ENCODE assay signal across 8 cellular contexts in the genomic region with DNA sequence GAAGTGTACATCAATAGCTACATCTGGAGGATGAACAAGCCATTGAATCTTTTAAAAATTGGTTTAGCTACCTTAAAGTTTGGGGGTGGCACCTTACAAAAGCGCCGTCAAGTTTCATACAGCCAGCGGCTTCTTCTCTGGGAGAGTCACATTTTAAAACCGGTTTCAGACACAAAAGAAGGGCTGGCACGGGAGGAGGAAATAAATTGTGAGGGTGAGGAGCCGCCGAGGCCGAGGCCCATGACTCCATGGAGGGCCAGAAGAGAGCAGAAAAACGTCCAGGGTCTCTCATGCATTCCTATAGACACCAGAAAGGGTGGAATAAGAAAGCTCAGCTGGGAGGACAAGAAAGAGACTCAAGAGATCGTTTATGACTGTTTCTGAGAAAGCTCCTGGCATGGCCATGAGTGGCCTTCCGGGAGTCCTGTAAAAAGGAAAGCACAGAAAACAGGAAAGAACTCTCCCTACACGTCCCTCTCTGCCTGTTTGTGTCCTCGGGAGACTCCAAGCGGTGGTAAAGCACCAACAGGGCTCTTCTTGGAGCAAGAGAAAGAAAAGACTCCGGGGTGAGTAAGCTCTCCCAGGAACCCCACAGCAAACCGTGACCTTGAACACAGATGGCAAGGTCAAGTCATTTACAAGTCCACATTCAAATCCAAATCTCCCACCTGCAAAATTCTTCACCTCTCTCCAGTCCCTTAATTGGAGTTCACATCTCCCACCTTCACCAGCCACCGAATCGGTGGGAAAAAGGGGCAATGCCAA. TPM values are rescaled to one million over a fixed set of nuclear protein-coding genes. Genes with fewer than 3 reads are reported as not detected.
DNase-seq lines count a peak whose midpoint lies in the region; ATAC-seq and TF ChIP-seq lines count a peak whose summit lies in the region.

No MANE protein-coding gene starts in this region.

- H3K27ac ChIP-seq in HL-60 (replicated peaks) = peak overlapping the region; percentile 86

- TF ChIP-seq CTCF in HL-60 (IDR thresholded peaks at IDR 0.05; ENCODE audit: insufficient read depth, low read length) (no peak), WI38 (IDR thresholded peaks at IDR 0.05; ENCODE audit: low read depth, low read length) (peak; percentile 44), GM13976 (IDR thresholded peaks at IDR 0.05; ENCODE audit: borderline replicate concordance, control extremely low read depth, extremely low read depth, insufficient read depth, missing control alignments) (no peak)

- no peak for ATAC-seq in GM19328 (IDR thresholded peaks at IDR 0.05; ENCODE audit: unreplicated experiment)

- no peaks in the 10 kb centered on the region for H3K27me3 ChIP-seq in HL-60 (ENCODE audit: insufficient read depth, poor library complexity, severe bottlenecking)

- H3K4me3 ChIP-seq in HL-60 (replicated peaks; ENCODE audit: insufficient read depth, low read length) = peak overlapping the region; percentile 80
- peak overlapping the region; percentile 70 for H3K4me3 ChIP-seq in WI38 (ENCODE audit: low read depth, low read length)

- DNase-seq in CD1c-positive myeloid dendritic cell (ENCODE audit: extremely low spot score) (peak; percentile 63), HL-60 (ENCODE audit: low read depth in 1 of 2, low spot score in 1 of 2) (peak; percentile 58), fibroblast of gingiva (ENCODE audit: low read depth) (peak; percentile 84), myocyte (ENCODE audit: low read depth) (peak; percentile 83), GM13976 (ENCODE audit: low spot score) (no peak)
- DNase-seq in central memory CD4-positive, alpha-beta T cell = no peak

- in situ Hi-C loops in GM13976 (cut with MboI; ENCODE audit: low sequenced_read_pairs, unreplicated experiment) = no loop called here

RNA-seq across cellular contexts. Expression of a gene that starts 1.8 kb away (rescaled TPM):
- total RNA-seq in myocyte = 6.5 and 7.6 TPM in 2 replicates
- polyA plus RNA-seq in myocyte (2012) = 2.3 TPM

RNA-seq across cellular contexts. Expression of a gene that starts 13.7 kb away (rescaled TPM):
- total RNA-seq in myocyte = 1.3 and 1.8 TPM in 2 replicates
- polyA plus RNA-seq in myocyte (2012) = 0.64 TPM

RNA-seq across cellular contexts. Expression of a gene that starts 40.3 kb away (rescaled TPM):
- 4.7 and 4.8 TPM in 2 replicates for total RNA-seq in myocyte
- polyA plus RNA-seq in myocyte (2012) = 6.0 TPM

Comparison
In these comparisons a context has a peak if more than half of its experiments do, and no peak if none do; other contexts are left out.
1. DNase-seq: peak in CD1c-positive myeloid dendritic cell (single experiment), HL-60 (2 of 2), fibroblast of gingiva (single experiment) and myocyte (single experiment); none in central memory CD4-positive, alpha-beta T cell (single experiment) and GM13976 (single experiment).